ENCODE assay signal across 21 cellular contexts in the genomic region with DNA sequence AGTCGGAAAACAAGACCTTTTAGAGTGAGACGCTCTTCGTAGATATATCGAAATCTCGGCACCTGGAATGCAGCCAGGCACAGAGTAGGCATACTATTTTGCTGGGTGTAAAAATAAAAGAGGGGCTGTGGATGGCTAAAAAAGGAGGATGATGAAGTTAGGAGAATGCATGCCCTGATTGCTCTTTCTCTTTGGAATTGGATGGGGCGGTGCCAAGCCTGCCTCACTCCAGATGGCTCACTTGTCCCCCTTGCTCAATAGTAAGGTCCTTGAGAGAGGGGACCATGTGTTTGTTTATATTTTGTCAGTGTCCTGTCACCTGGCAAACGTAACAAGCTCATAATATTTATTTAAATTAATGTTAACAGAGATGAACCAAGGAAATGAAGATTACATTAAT. TPM values are rescaled to one million over a fixed set of nuclear protein-coding genes. Genes with fewer than 3 reads are reported as not detected.
DNase-seq lines count a peak whose midpoint lies in the region; ATAC-seq, FAIRE-seq and TF ChIP-seq lines count a peak whose summit lies in the region.
"Had no signal": no experiment of that assay in that cellular context is flagged by ENCODE, and none has a peak within 500 bp of the region (broad histone marks: within the 10 kb centered on the region; RNA-seq: fewer than 3 reads in every experiment).

No MANE protein-coding gene starts in this region.

- TF ChIP-seq POLR2A in vagina (IDR thresholded peaks at IDR 0.05): no peak

- H3K9me3 ChIP-seq in naive thymus-derived CD4-positive, alpha-beta T cell (ENCODE audit: control insufficient read depth in 2 of 3, low read length in 3 of 3): no peaks in the 10 kb centered on the region
- H3K9me3 ChIP-seq in vagina (no peaks in the 10 kb centered on the region), small intestine (ENCODE audit: control insufficient read depth, low read depth) (no peaks in the 10 kb centered on the region)
- H3K9me3 ChIP-seq: SK-N-SH, thoracic aorta had no signal

- WGBS in small intestine, 3 donors: 84 to 95% (median 92%) methylated on average over 7 of the region's 7 CpGs

- H3K36me3 ChIP-seq in naive thymus-derived CD4-positive, alpha-beta T cell (ENCODE audit: control insufficient read depth in 2 of 3, insufficient read depth in 3 of 3, low read length in 3 of 3): peaks cover 0 to 6% (median 0%) of the 10 kb centered on the region in 3 experiments
- H3K36me3 ChIP-seq in vagina: peaks cover 0 to 6% of the 10 kb centered on the region in 2 donors
- peaks cover 0 to 10% of the 10 kb centered on the region in 2 donors for H3K36me3 ChIP-seq in small intestine (ENCODE audit: control insufficient read depth in 2 of 2, insufficient read depth in 2 of 2, low read length in 2 of 2)
- H3K36me3 ChIP-seq: brain microvascular endothelial cell, neural progenitor cell, thoracic aorta had no signal

- H3K4me1 ChIP-seq in naive thymus-derived CD4-positive, alpha-beta T cell (ENCODE audit: control insufficient read depth in 2 of 2, insufficient read depth in 2 of 2, low read length in 2 of 2): peaks cover 27 to 55% of the 10 kb centered on the region in 2 donors
- H3K4me1 ChIP-seq in vagina: peaks cover 65% of the 10 kb centered on the region
- peaks cover 2 to 9% of the 10 kb centered on the region in 2 donors for H3K4me1 ChIP-seq in small intestine (ENCODE audit: control insufficient read depth in 2 of 2, insufficient read depth in 1 of 2, low read depth in 1 of 2, low read length in 1 of 2)

- no peaks in the 10 kb centered on the region for H3K27me3 ChIP-seq in naive thymus-derived CD4-positive, alpha-beta T cell (ENCODE audit: control insufficient read depth in 2 of 2, insufficient read depth in 2 of 2, low read length in 2 of 2)
- H3K27me3 ChIP-seq in vagina: no peaks in the 10 kb centered on the region
- no peaks in the 10 kb centered on the region for H3K27me3 ChIP-seq in small intestine (ENCODE audit: control insufficient read depth in 2 of 2, insufficient read depth in 2 of 2, low read length in 2 of 2)
- H3K27me3 ChIP-seq: brain microvascular endothelial cell, neural progenitor cell had no signal

- peaks cover 91% of the 10 kb centered on the region for H3K4me1 Mint-ChIP-seq in stimulated activated naive CD8-positive, alpha-beta T cell treated with anti-CD3 and anti-CD28 coated beads, Interleukin-15, Interleukin-2, amounts not matched to agents 100 ng/mL and 50 ng/mL, for 24 hours (ENCODE audit: low read depth)
- peaks cover 45 to 97% (median 89%) of the 10 kb centered on the region in 7 donors for H3K4me1 Mint-ChIP-seq in naive thymus-derived CD4-positive, alpha-beta T cell

- FAIRE-seq in small intestine (lab: Jason Lieb, UNC): no peak
- FAIRE-seq: H1 had no signal

- H3K4me3 Mint-ChIP-seq in stimulated activated naive CD8-positive, alpha-beta T cell treated with anti-CD3 and anti-CD28 coated beads, Interleukin-15, Interleukin-2, amounts not matched to agents 100 ng/mL and 50 ng/mL, for 24 hours: no peak overlapping the region
- H3K4me3 Mint-ChIP-seq in naive thymus-derived CD4-positive, alpha-beta T cell: peak overlapping the region in 8 of 10 donors; percentile 41 to 76 (median 57)
- H3K4me3 Mint-ChIP-seq: activated CD4-positive, alpha-beta T cell treated with anti-CD3 and anti-CD28 coated beads for 36 hours; activated naive CD4-positive, alpha-beta T cell treated with anti-CD3 and anti-CD28 coated beads for 36 hours; IgD-negative memory B cell; neural progenitor cell had no signal

- POLR2A ChIA-PET in naive thymus-derived CD4-positive, alpha-beta T cell (lab: Charles Lee): interaction anchor here (0.8 to 3.4 kb wide), 3 partner anchors 23 to 540 kb away, joined by 3 to 20 read pairs (median 3); no protein-coding TSS in a partner anchor

- peaks cover 46% of the 10 kb centered on the region for H3K36me3 Mint-ChIP-seq in stimulated activated naive CD8-positive, alpha-beta T cell treated with anti-CD3 and anti-CD28 coated beads, Interleukin-15, Interleukin-2, amounts not matched to agents 100 ng/mL and 50 ng/mL, for 24 hours (ENCODE audit: low read depth)
- H3K36me3 Mint-ChIP-seq in naive thymus-derived CD4-positive, alpha-beta T cell: peaks cover 10 to 44% (median 33%) of the 10 kb centered on the region in 5 donors

- peak overlapping the region; percentile 76 for H3K27ac Mint-ChIP-seq in stimulated activated naive CD8-positive, alpha-beta T cell treated with anti-CD3 and anti-CD28 coated beads, Interleukin-15, Interleukin-2, amounts not matched to agents 100 ng/mL and 50 ng/mL, for 24 hours
- H3K27ac Mint-ChIP-seq in naive thymus-derived CD4-positive, alpha-beta T cell: peak overlapping the region in 7 of 9 donors; percentile 3 to 79 (median 51)
- H3K27ac Mint-ChIP-seq: activated naive CD4-positive, alpha-beta T cell treated with anti-CD3 and anti-CD28 coated beads for 36 hours; neural progenitor cell had no signal

- intact Hi-C loops in naive thymus-derived CD4-positive, alpha-beta T cell (cut with micrococcal nuclease): loop anchor here in 1 of 2 donors (1.0 kb wide), 1 partner anchor 8 kb away; no protein-coding TSS in a partner anchor
- intact Hi-C loops in vagina (cut with DNase I): no loop called here

- H3K4me3 ChIP-seq in naive thymus-derived CD4-positive, alpha-beta T cell (ENCODE audit: low read length): no peak overlapping the region
- H3K4me3 ChIP-seq in vagina (no peak overlapping the region), small intestine (ENCODE audit: low read depth in 1 of 2, low read length in 2 of 2) (no peak overlapping the region)
- H3K4me3 ChIP-seq: neural progenitor cell, thoracic aorta had no signal

- no peak for DNase-seq in stimulated activated naive CD8-positive, alpha-beta T cell treated with anti-CD3 and anti-CD28 coated beads, Interleukin-15, Interleukin-2, amounts not matched to agents 100 U/mL and 50 U/mL, for 24 hours
- DNase-seq in cerebellum (ENCODE audit: low spot score) (peak; percentile 18), vagina (ENCODE audit: extremely low spot score in 2 of 2) (no peak), small intestine (no peak)
- DNase-seq in naive thymus-derived CD4-positive, alpha-beta T cell: no peak
- DNase-seq in stimulated activated naive CD4-positive, alpha-beta T cell (lab: John Stamatoyannopoulos, UW): no peak
- DNase-seq: activated CD4-positive, alpha-beta T cell treated with anti-CD3 and anti-CD28 coated beads for 36 hours; activated CD8-positive, alpha-beta memory T cell treated with anti-CD3 and anti-CD28 coated beads, Interleukin-2, amount 50 U/mL, for 48 hours; activated naive CD4-positive, alpha-beta T cell treated with anti-CD3 and anti-CD28 coated beads for 36 hours; brain microvascular endothelial cell; DMS153; MM.1S; NCI-H774; SK-N-SH had no signal

- no peaks in the 10 kb centered on the region for H3K9me3 Mint-ChIP-seq in stimulated activated naive CD8-positive, alpha-beta T cell treated with anti-CD3 and anti-CD28 coated beads, Interleukin-15, Interleukin-2, amounts not matched to agents 100 ng/mL and 50 ng/mL, for 24 hours
- peaks cover 0 to 3% (median 0%) of the 10 kb centered on the region in 11 donors for H3K9me3 Mint-ChIP-seq in naive thymus-derived CD4-positive, alpha-beta T cell

- H3K27me3 Mint-ChIP-seq in stimulated activated naive CD8-positive, alpha-beta T cell treated with anti-CD3 and anti-CD28 coated beads, Interleukin-15, Interleukin-2, amounts not matched to agents 100 ng/mL and 50 ng/mL, for 24 hours: no peaks in the 10 kb centered on the region
- H3K27me3 Mint-ChIP-seq in naive thymus-derived CD4-positive, alpha-beta T cell: no peaks in the 10 kb centered on the region
- H3K27me3 Mint-ChIP-seq: activated CD4-positive, alpha-beta T cell treated with anti-CD3 and anti-CD28 coated beads for 36 hours; IgD-negative memory B cell had no signal

- H3K27ac ChIP-seq in naive thymus-derived CD4-positive, alpha-beta T cell (ENCODE audit: low read depth, low read length): no peak overlapping the region
- H3K27ac ChIP-seq in vagina (peak overlapping the region; percentile 10), small intestine (ENCODE audit: low read depth in 1 of 2, low read length in 1 of 2) (no peak overlapping the region)
- H3K27ac ChIP-seq: brain microvascular endothelial cell, neural progenitor cell, thoracic aorta had no signal

- CTCF ChIA-PET in naive thymus-derived CD4-positive, alpha-beta T cell (lab: Charles Lee): interaction anchor here (0.6 to 1.1 kb wide), 2 partner anchors 8 to 13 kb away, joined by 4 read pairs; no protein-coding TSS in a partner anchor

- TF ChIP-seq CTCF in vagina (IDR thresholded peaks at IDR 0.05): no peak

- ATAC-seq in stimulated activated naive CD8-positive, alpha-beta T cell treated with anti-CD3 and anti-CD28 coated beads, Interleukin-15, Interleukin-2, amounts not matched to agents 100 U/mL and 50 U/mL, for 24 hours: no peak
- no peak for ATAC-seq in naive thymus-derived CD4-positive, alpha-beta T cell
- ATAC-seq in activated CD4-positive, CD25-positive, alpha-beta regulatory T cell treated with anti-CD3 and anti-CD28 coated beads, Interleukin-2, amount 50 U/mL, for 24 hours: no peak
- ATAC-seq: activated CD4-positive, alpha-beta T cell treated with anti-CD3 and anti-CD28 coated beads for 36 hours; Panc1 had no signal

RNA-seq across cellular contexts. Expression of gene SNRK, which starts 33.0 kb away (rescaled TPM):
- 60.6 TPM for total RNA-seq in cerebellum
- 100 to 1,000 TPM in 4 of 5 experiments, 10 to 100 TPM in 1; 71.9 to 176 (median 146) TPM for total RNA-seq in naive thymus-derived CD4-positive, alpha-beta T cell
- polyA plus RNA-seq in naive thymus-derived CD4-positive, alpha-beta T cell: 10 to 100 TPM; 63.4 to 66.2 TPM
- 97.0 TPM for total RNA-seq in vagina
- polyA plus RNA-seq in small intestine: 10 to 100 TPM; 14.9 to 17.5 (median 17.2) TPM
